31 cellular contexts compared by ENCODE assay signal in the genomic region with DNA sequence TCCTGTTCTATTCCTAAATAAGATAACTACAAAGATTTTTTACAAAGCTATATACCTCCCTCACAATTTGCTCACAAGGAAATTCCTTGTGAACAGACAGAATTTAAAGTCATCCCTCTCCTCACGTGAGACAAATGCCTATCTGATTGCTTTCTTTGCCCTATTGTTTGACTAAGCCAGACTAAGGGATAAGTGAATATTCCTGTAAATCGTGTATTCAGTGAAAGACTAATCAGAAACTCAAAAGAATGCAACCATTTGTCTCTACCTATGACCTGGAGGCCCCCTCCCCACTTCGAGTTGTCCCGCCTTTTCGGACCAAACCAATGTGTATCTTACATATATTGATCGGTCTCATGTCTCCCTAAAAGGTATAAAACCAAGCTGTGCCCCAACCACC.
"Had no signal": no experiment of that assay in that cellular context is flagged by ENCODE, and none has a peak within 500 bp of the region (broad histone marks: within the 10 kb centered on the region; RNA-seq: fewer than 3 reads in every experiment).

No MANE protein-coding gene starts in this region.

- ATAC-seq: activated CD8-positive, alpha-beta T cell treated with anti-CD3 and anti-CD28 coated beads for 36 hours; body of pancreas; PC-3 had no signal

- H3K27me3 ChIP-seq: body of pancreas, breast epithelium, MG63, Peyer's patch had no signal

- H3K4me1 Mint-ChIP-seq: activated CD4-positive, alpha-beta T cell treated with anti-CD3 and anti-CD28 coated beads, Interleukin-2, amount 10 ng/mL, durations not matched to agents 24 days and 14 days; activated naive CD4-positive, alpha-beta T cell treated with anti-CD3 and anti-CD28 coated beads, Interleukin-2, amount 50 U/mL, for 24 hours; activated naive CD8-positive, alpha-beta T cell treated with anti-CD3 and anti-CD28 coated beads, Interleukin-2, amount 10 ng/mL, durations not matched to agents 7 days and 5 days had no signal

- H3K4me1 ChIP-seq: body of pancreas, breast epithelium, Peyer's patch had no signal

- H3K36me3 ChIP-seq: breast epithelium, MG63, Peyer's patch, WERI-Rb-1 had no signal

- DNase-seq: activated CD4-positive, alpha-beta T cell treated with anti-CD3 and anti-CD28 coated beads, Interleukin-2, amount 10 ng/mL, durations not matched to agents 24 days and 14 days; activated CD4-positive, alpha-beta T cell treated with anti-CD3 and anti-CD28 coated beads, Interleukin-2, amount 50 U/mL, for 4 hours; activated CD8-positive, alpha-beta T cell treated with anti-CD3 and anti-CD28 coated beads for 36 hours; activated gamma-delta T cell; activated naive CD4-positive, alpha-beta T cell treated with Interleukin-2 at 50 U/mL for 16 hours; activated naive CD8-positive, alpha-beta T cell treated with anti-CD3 and anti-CD28 coated beads, Interleukin-2, amount 10 ng/mL, durations not matched to agents 7 days and 5 days; activated T-cell treated with anti-CD3 and anti-CD28 coated beads, Interleukin-2, amount 50 U/mL, for 1 hour; amygdala; body of pancreas; MG63; NCI-H1048; NCI-H1105 treated with DMSO at 0.1 percent for 48 hours; NCI-H1436; NCI-H187; NCI-H2029 treated with DMSO at 0.1 percent for 48 hours; NCI-H2107; NCI-H2171; NCI-H510A; NCI-H748 treated with DMSO at 0.1 percent for 48 hours; NK-92 treated with Interleukin-12 subunit alpha and Interleukin-12 subunit beta, amount 100 ng/mL, for 24 hours; PC-3; Peyer's patch; RPMI8226; SIG-M5; SW 1271; T-helper 1 cell; T1000; WERI-Rb-1 had no signal

- H3K4me3 Mint-ChIP-seq: activated CD4-positive, alpha-beta T cell treated with anti-CD3 and anti-CD28 coated beads, Interleukin-2, amount 10 ng/mL, durations not matched to agents 24 days and 14 days; activated CD8-positive, alpha-beta T cell treated with anti-CD3 and anti-CD28 coated beads for 36 hours; activated naive CD4-positive, alpha-beta T cell treated with anti-CD3 and anti-CD28 coated beads, Interleukin-2, amount 50 U/mL, for 24 hours; activated naive CD8-positive, alpha-beta T cell treated with anti-CD3 and anti-CD28 coated beads, Interleukin-2, amount 10 ng/mL, durations not matched to agents 7 days and 5 days had no signal

- H3K9me3 Mint-ChIP-seq: activated CD4-positive, alpha-beta T cell treated with anti-CD3 and anti-CD28 coated beads, Interleukin-2, amount 10 ng/mL, durations not matched to agents 24 days and 14 days; activated CD8-positive, alpha-beta T cell treated with anti-CD3 and anti-CD28 coated beads for 36 hours; activated naive CD4-positive, alpha-beta T cell treated with anti-CD3 and anti-CD28 coated beads, Interleukin-2, amount 50 U/mL, for 24 hours had no signal

- H3K27ac ChIP-seq: body of pancreas, breast epithelium, Peyer's patch, WERI-Rb-1 had no signal

- H3K9me3 ChIP-seq: body of pancreas, breast epithelium, MG63, Peyer's patch had no signal

- H3K27me3 Mint-ChIP-seq: activated CD4-positive, alpha-beta T cell treated with anti-CD3 and anti-CD28 coated beads, Interleukin-2, amount 10 ng/mL, durations not matched to agents 24 days and 14 days; activated CD8-positive, alpha-beta T cell treated with anti-CD3 and anti-CD28 coated beads for 36 hours; activated naive CD4-positive, alpha-beta T cell treated with anti-CD3 and anti-CD28 coated beads, Interleukin-2, amount 50 U/mL, for 24 hours; activated naive CD8-positive, alpha-beta T cell treated with anti-CD3 and anti-CD28 coated beads, Interleukin-2, amount 10 ng/mL, durations not matched to agents 7 days and 5 days had no signal

- H3K4me3 ChIP-seq: body of pancreas, breast epithelium, MG63, Peyer's patch had no signal

- H3K27ac Mint-ChIP-seq: activated CD4-positive, alpha-beta T cell treated with anti-CD3 and anti-CD28 coated beads, Interleukin-2, amount 10 ng/mL, durations not matched to agents 24 days and 14 days; activated CD8-positive, alpha-beta T cell treated with anti-CD3 and anti-CD28 coated beads for 36 hours; activated naive CD4-positive, alpha-beta T cell treated with anti-CD3 and anti-CD28 coated beads, Interleukin-2, amount 50 U/mL, for 24 hours; activated naive CD8-positive, alpha-beta T cell treated with anti-CD3 and anti-CD28 coated beads, Interleukin-2, amount 10 ng/mL, durations not matched to agents 7 days and 5 days; activated T-helper 2 cell treated with anti-CD3 and anti-CD28 coated beads, Interferon-gamma antibody, Interleukin-2, Interleukin-4, amounts not matched to agents 10 μg/mL and 5 μg/mL and 100 μg/mL, durations not matched to agents 14 hours and 24 hours and 36 hours had no signal
